In the genomic region with DNA sequence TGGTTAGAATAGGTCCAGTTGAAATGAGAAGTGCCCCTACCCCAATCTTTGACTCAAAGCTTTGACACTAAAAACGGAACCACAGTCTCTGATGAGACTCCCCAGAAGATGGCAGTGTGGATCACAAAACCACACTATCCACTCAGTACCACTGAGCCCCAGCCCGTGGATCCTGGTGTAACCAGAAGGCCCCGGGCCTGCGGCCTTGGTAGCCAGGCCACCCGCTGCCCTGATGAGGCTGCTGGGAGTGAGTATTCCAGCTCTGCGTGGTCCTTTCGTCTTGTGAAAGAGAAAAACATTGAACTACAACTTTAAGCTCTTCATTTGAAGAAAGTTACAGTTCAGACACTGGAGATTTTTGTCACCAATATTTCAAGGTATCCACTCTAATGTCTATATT, we compare ENCODE assay signal across 8 cellular contexts. TPM values are rescaled to one million over a fixed set of nuclear protein-coding genes. Genes with fewer than 3 reads are reported as not detected.
DNase-seq lines count a peak whose midpoint lies in the region; ATAC-seq and TF ChIP-seq lines count a peak whose summit lies in the region.

No MANE protein-coding gene starts in this region.

- TF ChIP-seq POLR2A in vagina (IDR thresholded peaks at IDR 0.05) = no peak

- no peak overlapping the region for H3K4me3 Mint-ChIP-seq in progenitor cell of endocrine pancreas (ENCODE audit: low read depth)

- 9 to 22% methylated on average over 7 of the region's 7 CpGs for WGBS in heart right ventricle, 2 donors

- no peak overlapping the region for H3K27ac Mint-ChIP-seq in progenitor cell of endocrine pancreas

- H3K4me1 ChIP-seq in heart right ventricle (peaks cover 0 to 9% (median 5%) of the 10 kb centered on the region in 9 donors), vagina (peaks cover 15% of the 10 kb centered on the region)

- no peaks in the 10 kb centered on the region for H3K4me1 Mint-ChIP-seq in progenitor cell of endocrine pancreas (ENCODE audit: low read depth)

- peak overlapping the region in 4 of 10 donors; percentile 6 to 48 (median 30) for H3K27ac ChIP-seq in heart right ventricle
- H3K27ac ChIP-seq in vagina = peak overlapping the region; percentile 59

- DNase-seq in activated gamma-delta T cell treated with Interleukin-2 at 50 U/mL for 16 hours = peak; percentile 52
- DNase-seq in activated gamma-delta T cell (lab: John Stamatoyannopoulos, UW) = no peak
- DNase-seq in MV-4-11 (lab: John Stamatoyannopoulos, UW) = peak; percentile 54
- peak; percentile 33 for DNase-seq in T follicular helper cell (ENCODE audit: low read depth)
- DNase-seq in amniotic epithelial cell (ENCODE audit: low read depth) = peak; percentile 79
- DNase-seq in heart right ventricle = peak; percentile 68 to 81
- peak; percentile 46 for DNase-seq in progenitor cell of endocrine pancreas (ENCODE audit: low spot score, unreplicated experiment)
- no peak for DNase-seq in vagina (ENCODE audit: extremely low spot score in 2 of 2)

- intact Hi-C loops in heart right ventricle (cut with DNase I) (loop anchor here (1.0 to 10.0 kb wide), 11 partner anchors 93 to 583 kb away; no protein-coding TSS in a partner anchor), vagina (cut with DNase I) (no loop called here)

- H3K36me3 Mint-ChIP-seq in progenitor cell of endocrine pancreas (ENCODE audit: insufficient read depth) = no peaks in the 10 kb centered on the region

- no peak overlapping the region for H3K4me3 ChIP-seq in heart right ventricle
- H3K4me3 ChIP-seq in vagina = no peak overlapping the region

- H3K27me3 Mint-ChIP-seq in progenitor cell of endocrine pancreas = peaks cover 15% of the 10 kb centered on the region

- TF ChIP-seq CTCF in heart right ventricle (IDR thresholded peaks at IDR 0.05) (peak; percentile 50 to 85 (median 78)), progenitor cell of endocrine pancreas (IDR thresholded peaks at IDR 0.05; ENCODE audit: unreplicated experiment) (peak; percentile 76), vagina (IDR thresholded peaks at IDR 0.05) (peak; percentile 59 to 88 (median 65))

- no peaks in the 10 kb centered on the region for H3K9me3 ChIP-seq in heart right ventricle
- no peaks in the 10 kb centered on the region for H3K9me3 ChIP-seq in vagina

- ATAC-seq in heart right ventricle = peak; percentile 94 to 99 (median 96)

- no peaks in the 10 kb centered on the region for H3K27me3 ChIP-seq in heart right ventricle
- H3K27me3 ChIP-seq in vagina = no peaks in the 10 kb centered on the region

- H3K36me3 ChIP-seq in heart right ventricle = no peaks in the 10 kb centered on the region
- no peaks in the 10 kb centered on the region for H3K36me3 ChIP-seq in vagina

- no peaks in the 10 kb centered on the region for H3K9me3 Mint-ChIP-seq in progenitor cell of endocrine pancreas (ENCODE audit: low read depth)

RNA-seq across cellular contexts. Expression of gene FBP1, which starts 42.2 kb away (rescaled TPM):
- total RNA-seq in heart right ventricle (1 to 10 TPM in 3 of 10 donors, under 1 TPM in 7; 0.16 to 9.7 (median 0.52) TPM), progenitor cell of endocrine pancreas (4.6 and 6.0 TPM in 2 replicates), vagina (1.7 TPM)
- 1 to 10 TPM in 1 of 2 donors, under 1 TPM in 1; 0.51 to 2.0 TPM for polyA plus RNA-seq in heart right ventricle

RNA-seq across cellular contexts. Expression of gene AOPEP, which starts 45.0 kb away (rescaled TPM):
- total RNA-seq in heart right ventricle = 100 to 1,000 TPM; 133 to 250 (median 161) TPM
- polyA plus RNA-seq in heart right ventricle = 100 to 1,000 TPM; 110 to 192 TPM
- total RNA-seq in progenitor cell of endocrine pancreas = 51.9 and 58.2 TPM in 2 replicates
- 305 TPM for total RNA-seq in vagina

Comparison
In these comparisons a context has a peak if more than half of its experiments do, and no peak if none do; other contexts are left out.
1. DNase-seq: peak in activated gamma-delta T cell treated with Interleukin-2 at 50 U/mL for 16 hours (single experiment), MV-4-11 (single experiment), T follicular helper cell (single experiment), amniotic epithelial cell (single experiment), heart right ventricle (2 of 2) and progenitor cell of endocrine pancreas (single experiment); none in activated gamma-delta T cell (single experiment) and vagina (0 of 2).
2. Peak in every context shown above with its lines, with median percentiles within 50 percentile points of each other: CTCF ChIP-seq.